Comparison of ENCODE assay signal across 17 cellular contexts in genomic region chr11:73156114-73156513, GRCh38. TPM values are rescaled to one million over a fixed set of nuclear protein-coding genes. Genes with fewer than 3 reads are reported as not detected.
A peak's percentile ranks its signal among the peaks of the same experiment; 100 is the strongest.
DNase-seq lines count a peak whose midpoint lies in the region; ATAC-seq and TF ChIP-seq lines count a peak whose summit lies in the region.
"Had no signal": no experiment of that assay in that cellular context is flagged by ENCODE, and none has a peak within 500 bp of the region (broad histone marks: within the 10 kb centered on the region; RNA-seq: fewer than 3 reads in every experiment).

No MANE protein-coding gene starts in this region.

- H3K36me3 ChIP-seq in IMR-90 (ENCODE audit: control insufficient read depth, insufficient read depth, low read length) (no peaks in the 10 kb centered on the region), sigmoid colon (no peaks in the 10 kb centered on the region)

- no peak overlapping the region for H3K4me3 Mint-ChIP-seq in activated CD8-positive, alpha-beta memory T cell treated with anti-CD3 and anti-CD28 coated beads, Interleukin-2, amount 10 ng/mL, durations not matched to agents 7 days and 5 days
- H3K4me3 Mint-ChIP-seq in activated naive CD8-positive, alpha-beta T cell treated with anti-CD3 and anti-CD28 coated beads, Interleukin-2, amount 10 ng/mL, durations not matched to agents 7 days and 5 days, result peak overlapping the region; percentile 28
- H3K4me3 Mint-ChIP-seq: T-helper 17 cell had no signal

- no peaks in the 10 kb centered on the region for H3K27me3 ChIP-seq in IMR-90 (ENCODE audit: control insufficient read depth, insufficient read depth, low read length)
- H3K27me3 ChIP-seq in sigmoid colon, result no peaks in the 10 kb centered on the region

- H3K4me2 ChIP-seq in IMR-90 (ENCODE audit: low read depth, low read length), result no peak overlapping the region

- H4K8ac ChIP-seq in IMR-90 (ENCODE audit: low read depth in 2 of 2, low read length in 2 of 2), result peak overlapping the region; percentile 91 to 99; a peak in 3 of 4 replicates

- TF ChIP-seq POLR2A in IMR-90 (IDR thresholded peaks at IDR 0.05; ENCODE audit: low read depth, low read length), result no peak
- no peak for TF ChIP-seq POLR2A in sigmoid colon (IDR thresholded peaks at IDR 0.05)

- no peak overlapping the region for H3K27ac Mint-ChIP-seq in activated CD8-positive, alpha-beta memory T cell treated with anti-CD3 and anti-CD28 coated beads, Interleukin-2, amount 10 ng/mL, durations not matched to agents 7 days and 5 days
- peak overlapping the region; percentile 79 for H3K27ac Mint-ChIP-seq in activated naive CD8-positive, alpha-beta T cell treated with anti-CD3 and anti-CD28 coated beads, Interleukin-2, amount 10 ng/mL, durations not matched to agents 7 days and 5 days

- no peak for TF ChIP-seq EP300 in sigmoid colon (IDR thresholded peaks at IDR 0.05)

- H2AK9ac ChIP-seq in IMR-90 (replicated peaks; ENCODE audit: low read depth, low read length, poor library complexity), result peak overlapping the region; percentile 80

- H3K27ac ChIP-seq in IMR-90 (ENCODE audit: insufficient read depth, low read length), result no peak overlapping the region
- H3K27ac ChIP-seq in sigmoid colon, result no peak overlapping the region
- no peak overlapping the region for H3K27ac ChIP-seq in caudate nucleus (ENCODE audit: low read depth, low read length)

- peak overlapping the region; percentile 93; the same call in 1 of the 2 replicates for H3K18ac ChIP-seq in IMR-90 (ENCODE audit: low read depth, low read length)

- in situ Hi-C loops in IMR-90 (cut with MboI; ENCODE audit: low sequenced_read_pairs), result no loop called here

- peaks cover 0 to 28% of the 10 kb centered on the region in 2 experiments; a peak in 2 of 4 replicates for H3K79me1 ChIP-seq in IMR-90 (ENCODE audit: low read depth in 1 of 2, low read length in 2 of 2)

- dilution Hi-C loops in IMR-90 (cut with HindIII; ENCODE audit: low sequenced_read_pairs, unreplicated experiment), result no loop called here

- H4K20me1 ChIP-seq in IMR-90 (ENCODE audit: insufficient read depth, low read length), result no peaks in the 10 kb centered on the region

- peaks cover 61% of the 10 kb centered on the region for H3K4me1 Mint-ChIP-seq in activated CD8-positive, alpha-beta memory T cell treated with anti-CD3 and anti-CD28 coated beads, Interleukin-2, amount 10 ng/mL, durations not matched to agents 7 days and 5 days
- H3K4me1 Mint-ChIP-seq in activated naive CD8-positive, alpha-beta T cell treated with anti-CD3 and anti-CD28 coated beads, Interleukin-2, amount 10 ng/mL, durations not matched to agents 7 days and 5 days, result peaks cover 61% of the 10 kb centered on the region

- CTCF ChIA-PET in activated CD8-positive, alpha-beta memory T cell treated with anti-CD3 and anti-CD28 coated beads, Interleukin-2, amount 10 ng/mL, durations not matched to agents 7 days and 5 days (lab: Charles Lee), result interaction anchor here (0.8 to 8.8 kb wide), 3 partner anchors 14 to 31 kb away, joined by 3 to 83 read pairs (median 65); partner anchors contain the start of gene FCHSD2
- CTCF ChIA-PET in IMR-90 (lab: Yijun Ruan, JAX), result interaction anchor here (3.9 kb wide), 1 partner anchor 14 kb away, joined by 16 read pairs; the partner anchor contains the start of gene FCHSD2

- H3K9me3 Mint-ChIP-seq in activated CD8-positive, alpha-beta memory T cell treated with anti-CD3 and anti-CD28 coated beads, Interleukin-2, amount 10 ng/mL, durations not matched to agents 7 days and 5 days (ENCODE audit: low read depth), result no peaks in the 10 kb centered on the region
- H3K9me3 Mint-ChIP-seq in activated naive CD8-positive, alpha-beta T cell treated with anti-CD3 and anti-CD28 coated beads, Interleukin-2, amount 10 ng/mL, durations not matched to agents 7 days and 5 days, result no peaks in the 10 kb centered on the region

- H3K4me3 ChIP-seq in IMR-90 (ENCODE audit: insufficient read depth, low read depth, low read length) (no peak overlapping the region), sigmoid colon (no peak overlapping the region)

- peak overlapping the region; percentile 96 for H2BK5ac ChIP-seq in IMR-90 (ENCODE audit: low read depth, low read length, poor library complexity, severe bottlenecking)

- H2BK120ac ChIP-seq in IMR-90 (ENCODE audit: low read depth, low read length), result peak overlapping the region; percentile 97

- peak overlapping the region; percentile 88; the same call in 1 of the 2 replicates for H4K5ac ChIP-seq in IMR-90 (ENCODE audit: low read depth, low read length)

- DNase-seq in activated CD8-positive, alpha-beta memory T cell treated with anti-CD3 and anti-CD28 coated beads for 24 hours, result peak; percentile 53
- DNase-seq in activated CD8-positive, alpha-beta memory T cell treated with anti-CD3 and anti-CD28 coated beads, Interleukin-2, amount 10 ng/mL, durations not matched to agents 7 days and 5 days, result no peak
- DNase-seq in IMR-90 (no peak), sigmoid colon (peak; percentile 13), caudate nucleus (lab: John Stamatoyannopoulos, UW) (no peak)
- no peak for DNase-seq in activated naive CD8-positive, alpha-beta T cell treated with anti-CD3 and anti-CD28 coated beads, Interleukin-2, amount 10 ng/mL, durations not matched to agents 7 days and 5 days
- DNase-seq in stimulated activated CD4-positive, alpha-beta T cell treated with anti-CD3 and anti-CD28 coated beads, Interleukin-2, amount 100 ng/mL, for 24 hours, result no peak
- DNase-seq: ACHN, activated gamma-delta T cell, Calu3, mammary epithelial cell, NCI-H187, NCI-H526, small intestine, T-helper 17 cell had no signal

- peak overlapping the region; percentile 99 for H2BK20ac ChIP-seq in IMR-90 (ENCODE audit: low read depth, low read length)

- H3K23ac ChIP-seq in IMR-90 (ENCODE audit: low read depth, low read length), result peak overlapping the region; percentile 8; the same call in 1 of the 2 replicates

- TF ChIP-seq CTCF in IMR-90 (conservative IDR thresholded peaks at IDR 0.05; ENCODE audit: low read depth, low read length), result no peak
- no peak for TF ChIP-seq CTCF in sigmoid colon (IDR thresholded peaks at IDR 0.05)

- H3K4me1 ChIP-seq in IMR-90 (ENCODE audit: control insufficient read depth, insufficient read depth, low read length) (peaks cover 42% of the 10 kb centered on the region), sigmoid colon (peaks cover 0 to 42% (median 35%) of the 10 kb centered on the region in 4 donors)

- peaks cover 2% of the 10 kb centered on the region for H3K36me3 Mint-ChIP-seq in activated CD8-positive, alpha-beta memory T cell treated with anti-CD3 and anti-CD28 coated beads, Interleukin-2, amount 10 ng/mL, durations not matched to agents 7 days and 5 days
- H3K36me3 Mint-ChIP-seq in activated naive CD8-positive, alpha-beta T cell treated with anti-CD3 and anti-CD28 coated beads, Interleukin-2, amount 10 ng/mL, durations not matched to agents 7 days and 5 days, result peaks cover 1% of the 10 kb centered on the region

- peak overlapping the region; percentile 97 for H4K91ac ChIP-seq in IMR-90 (ENCODE audit: insufficient read depth, low read depth, low read length)

- intact Hi-C loops in IMR-90 (cut with micrococcal nuclease) (no loop called here), sigmoid colon (cut with DNase I) (no loop called here)

- WGBS in IMR-90 (ENCODE audit: extremely low coverage in 2 of 2, insufficient read length in 1 of 2), 2 experiments, result no CpG with 5 or more reads among the region's 1 CpG
- 71 to 78% methylated on average over 1 of the region's 1 CpG for WGBS in sigmoid colon, 2 donors

- peak overlapping the region; percentile 100 for H2AK5ac ChIP-seq in IMR-90 (ENCODE audit: low read depth, low read length)

- POLR2A ChIA-PET in IMR-90 (lab: Charles Lee; ENCODE audit: unreplicated experiment), result interaction anchor here (0.5 to 1.1 kb wide), 2 partner anchors 13 to 284 kb away, joined by 4 to 5 read pairs; no protein-coding TSS in a partner anchor
- POLR2A ChIA-PET in activated naive CD8-positive, alpha-beta T cell treated with anti-CD3 and anti-CD28 coated beads, Interleukin-2, amount 10 ng/mL, durations not matched to agents 7 days and 5 days (lab: Charles Lee), result interaction anchor here (0.6 to 8.8 kb wide), 3 partner anchors 13 to 342 kb away, joined by 3 to 174 read pairs (median 3); partner anchors contain the start of genes ATG16L2 and FCHSD2

- H3K27me3 Mint-ChIP-seq in activated CD8-positive, alpha-beta memory T cell treated with anti-CD3 and anti-CD28 coated beads, Interleukin-2, amount 10 ng/mL, durations not matched to agents 7 days and 5 days, result no peaks in the 10 kb centered on the region
- H3K27me3 Mint-ChIP-seq in activated naive CD8-positive, alpha-beta T cell treated with anti-CD3 and anti-CD28 coated beads, Interleukin-2, amount 10 ng/mL, durations not matched to agents 7 days and 5 days, result peaks cover 2% of the 10 kb centered on the region
- H3K27me3 Mint-ChIP-seq: T-helper 17 cell had no signal

- H2AFZ ChIP-seq in IMR-90 (replicated peaks; ENCODE audit: low read length, poor library complexity), result peak overlapping the region; percentile 74

- peak overlapping the region; percentile 99 for H3K4ac ChIP-seq in IMR-90 (ENCODE audit: low read depth, low read length)

- no peak for ATAC-seq in activated CD8-positive, alpha-beta memory T cell treated with anti-CD3 and anti-CD28 coated beads, Interleukin-2, amount 10 ng/mL, durations not matched to agents 7 days and 5 days
- no peak for ATAC-seq in IMR-90 (ENCODE audit: low read depth)
- no peak for ATAC-seq in activated naive CD8-positive, alpha-beta T cell treated with anti-CD3 and anti-CD28 coated beads, Interleukin-2, amount 10 ng/mL, durations not matched to agents 7 days and 5 days (ENCODE audit: low read depth)
- no peak for ATAC-seq in GM18519 (IDR thresholded peaks at IDR 0.05; ENCODE audit: low FRiP score, unreplicated experiment)
- ATAC-seq: HCT116, T-helper 17 cell had no signal

- peaks cover 35% of the 10 kb centered on the region for H3K9me1 ChIP-seq in IMR-90 (ENCODE audit: insufficient read depth, low read length)

- no peak for TF ChIP-seq RAD21 in IMR-90 (IDR thresholded peaks at IDR 0.05; ENCODE audit: low read length)

- no peak overlapping the region for H3K9ac ChIP-seq in IMR-90 (ENCODE audit: low read depth, low read length)

- BruUV-seq in IMR-90 (replicated peaks; lab: Mats Ljungman, UMichigan), result no TSS peak

- peak overlapping the region; percentile 96 for H3K14ac ChIP-seq in IMR-90 (replicated peaks; ENCODE audit: low read depth, low read length)

- no peak overlapping the region for H3K56ac ChIP-seq in IMR-90 (ENCODE audit: extremely low read depth, insufficient read depth, low read length)

- H2BK15ac ChIP-seq in IMR-90 (ENCODE audit: low read depth, low read length), result peak overlapping the region; percentile 100; the same call in 2 of the 3 replicates

- no peaks in the 10 kb centered on the region for H3K9me3 ChIP-seq in IMR-90 (ENCODE audit: control insufficient read depth, insufficient read depth, low read length)
- H3K9me3 ChIP-seq in sigmoid colon, result no peaks in the 10 kb centered on the region

RNA-seq across cellular contexts. Expression of gene FCHSD2, which starts 14.0 kb away (rescaled TPM):
- 10 to 100 TPM; 42.1 to 71.0 TPM for total RNA-seq in activated CD8-positive, alpha-beta memory T cell treated with anti-CD3 and anti-CD28 coated beads, Interleukin-2, amount 10 ng/mL, durations not matched to agents 7 days and 5 days
- total RNA-seq in IMR-90 (2012; rRNA removed), result 5.9 and 8.9 TPM in 2 replicates
- 16.6 and 18.7 TPM in 2 replicates for polyA plus RNA-seq in IMR-90 (2012; rRNA removed)
- 6.0 and 7.2 TPM in 2 replicates for polyA plus RNA-seq in IMR-90 (2012; cell fraction: cytosol; rRNA removed)
- polyA plus RNA-seq in IMR-90 (2012; cell fraction: nucleus; rRNA removed; ENCODE audit: low replicate concordance), result 11.2 and 40.5 TPM in 2 replicates
- total RNA-seq in activated naive CD8-positive, alpha-beta T cell treated with anti-CD3 and anti-CD28 coated beads, Interleukin-2, amount 10 ng/mL, durations not matched to agents 7 days and 5 days, result 10 to 100 TPM; 53.3 to 60.1 TPM
- total RNA-seq in sigmoid colon, result 10 to 100 TPM; 16.4 to 36.3 (median 19.4) TPM
- 10 to 100 TPM in 1 of 3 donors, 1 to 10 TPM in 2; 6.9 to 19.3 (median 7.2) TPM for polyA plus RNA-seq in sigmoid colon

Comparison
In these comparisons a context has a peak if more than half of its experiments do, and no peak if none do; other contexts are left out.
1. DNase-seq: peak in activated CD8-positive, alpha-beta memory T cell treated with anti-CD3 and anti-CD28 coated beads for 24 hours (single experiment) and sigmoid colon (single experiment); none in activated CD8-positive, alpha-beta memory T cell treated with anti-CD3 and anti-CD28 coated beads, Interleukin-2, amount 10 ng/mL, durations not matched to agents 7 days and 5 days (single experiment), IMR-90 (single experiment), activated naive CD8-positive, alpha-beta T cell treated with anti-CD3 and anti-CD28 coated beads, Interleukin-2, amount 10 ng/mL, durations not matched to agents 7 days and 5 days (single experiment), caudate nucleus (0 of 61) and stimulated activated CD4-positive, alpha-beta T cell treated with anti-CD3 and anti-CD28 coated beads, Interleukin-2, amount 100 ng/mL, for 24 hours (0 of 2).